20 cellular contexts compared by ENCODE assay signal in genomic region chr14:94203473-94204210, GRCh38. TPM values are rescaled to one million over a fixed set of nuclear protein-coding genes. Genes with fewer than 3 reads are reported as not detected.
DNase-seq lines count a peak whose midpoint lies in the region; ATAC-seq, FAIRE-seq and TF ChIP-seq lines count a peak whose summit lies in the region.
"Had no signal": no experiment of that assay in that cellular context is flagged by ENCODE, and none has a peak within 500 bp of the region (broad histone marks: within the 10 kb centered on the region; RNA-seq: fewer than 3 reads in every experiment).

No MANE protein-coding gene starts in this region.

- no peak for FAIRE-seq in astrocyte (lab: Jason Lieb, UNC)

- H3K36me3 ChIP-seq in GM23248 (ENCODE audit: low read depth) (no peaks in the 10 kb centered on the region), astrocyte (ENCODE audit: insufficient read depth, low read length) (no peaks in the 10 kb centered on the region), left lung (no peaks in the 10 kb centered on the region)
- H3K36me3 ChIP-seq: BLaER1 had no signal

- WGBS in GM23248 (ENCODE audit: low coverage in 1 of 2, low lambda C conversion rate in 2 of 2, missing lambda C conversion rate in 2 of 2), 2 experiments: 32 to 34% methylated on average over 2 of the region's 2 CpGs

- in situ Hi-C loops in GM23248 (cut with MboI): no loop called here

- H3K79me2 ChIP-seq in GM23248 (ENCODE audit: insufficient read depth) (no peaks in the 10 kb centered on the region), astrocyte (ENCODE audit: insufficient read depth, low read length) (no peaks in the 10 kb centered on the region)

- H3K4me1 ChIP-seq in GM23248 (ENCODE audit: insufficient read depth): no peaks in the 10 kb centered on the region
- H3K4me1 ChIP-seq in astrocyte (ENCODE audit: insufficient read depth, low read length): no peaks in the 10 kb centered on the region
- no peaks in the 10 kb centered on the region for H3K4me1 ChIP-seq in left lung
- H3K4me1 ChIP-seq: BLaER1 had no signal

- H3K36me3 Mint-ChIP-seq in astrocyte (ENCODE audit: low read depth, unreplicated experiment): no peaks in the 10 kb centered on the region
- H3K36me3 Mint-ChIP-seq: CD4-positive, CD25-positive, alpha-beta regulatory T cell had no signal

- H2AFZ ChIP-seq in GM23248 (no peak overlapping the region), astrocyte (ENCODE audit: low read depth, low read length) (no peak overlapping the region)

- no peaks in the 10 kb centered on the region for H3K27me3 Mint-ChIP-seq in astrocyte (ENCODE audit: low read depth, unreplicated experiment)

- H4K20me1 ChIP-seq in GM23248 (ENCODE audit: insufficient read depth) (no peaks in the 10 kb centered on the region), astrocyte (ENCODE audit: insufficient read depth, low read length) (no peaks in the 10 kb centered on the region)
- H4K20me1 ChIP-seq: BLaER1 had no signal

- H3K4me3 Mint-ChIP-seq in astrocyte (ENCODE audit: unreplicated experiment): no peak overlapping the region
- H3K4me3 Mint-ChIP-seq: CD4-positive, CD25-positive, alpha-beta regulatory T cell; IgD-negative memory B cell had no signal

- intact Hi-C loops in left lung (cut with DNase I): no loop called here

- H3K9ac ChIP-seq in GM23248 (no peak overlapping the region), astrocyte (ENCODE audit: low read length) (no peak overlapping the region)
- H3K9ac ChIP-seq: BLaER1, KMS-11 had no signal

- peaks cover 5% of the 10 kb centered on the region for H3K9me3 Mint-ChIP-seq in astrocyte (ENCODE audit: unreplicated experiment)

- H3K27ac ChIP-seq in GM23248 (no peak overlapping the region), astrocyte (ENCODE audit: low read depth, low read length) (no peak overlapping the region), left lung (no peak overlapping the region)
- H3K27ac ChIP-seq: BLaER1, KMS-11, RWPE1 had no signal

- H3K9me2 ChIP-seq in GM23248 (ENCODE audit: insufficient read depth): no peaks in the 10 kb centered on the region

- ATAC-seq in left lung (peak; percentile 32), GM21825 (IDR thresholded peaks at IDR 0.05; ENCODE audit: unreplicated experiment) (no peak), GM19455 (IDR thresholded peaks at IDR 0.05; ENCODE audit: unreplicated experiment) (no peak)
- ATAC-seq: HCT116, Panc1 had no signal

- TF ChIP-seq CTCF in astrocyte (IDR thresholded peaks at IDR 0.05; ENCODE audit: insufficient read depth, low read depth, low read length) (no peak), fibroblast of mammary gland (conservative IDR thresholded peaks at IDR 0.05; ENCODE audit: control insufficient read depth, insufficient read depth, low read depth, low read length) (no peak), left lung (IDR thresholded peaks at IDR 0.05) (no peak)

- no peak overlapping the region for H3K4me2 ChIP-seq in GM23248 (ENCODE audit: unreplicated experiment)
- no peak overlapping the region for H3K4me2 ChIP-seq in astrocyte (ENCODE audit: low read length)
- H3K4me2 ChIP-seq: BLaER1, KMS-11 had no signal

- H3K4me3 ChIP-seq in GM23248 (no peak overlapping the region), astrocyte (ENCODE audit: insufficient read depth, low read depth, low read length) (no peak overlapping the region), fibroblast of mammary gland (ENCODE audit: control insufficient read depth, low read depth, low read length) (no peak overlapping the region), left lung (no peak overlapping the region)
- H3K4me3 ChIP-seq: BLaER1 had no signal

- peaks cover 4% of the 10 kb centered on the region for H3K4me1 Mint-ChIP-seq in astrocyte (ENCODE audit: low read depth, unreplicated experiment)
- H3K4me1 Mint-ChIP-seq: CD4-positive, CD25-positive, alpha-beta regulatory T cell; IgD-negative memory B cell had no signal

- H3K27ac Mint-ChIP-seq in astrocyte (ENCODE audit: unreplicated experiment): no peak overlapping the region
- H3K27ac Mint-ChIP-seq: CD4-positive, CD25-positive, alpha-beta regulatory T cell; IgD-negative memory B cell had no signal

- H3K27me3 ChIP-seq in GM23248 (replicated peaks; ENCODE audit: insufficient read depth): no peaks in the 10 kb centered on the region
- H3K27me3 ChIP-seq in astrocyte (ENCODE audit: insufficient read depth, low read length): no peaks in the 10 kb centered on the region
- H3K27me3 ChIP-seq in left lung: no peaks in the 10 kb centered on the region
- H3K27me3 ChIP-seq: BLaER1 had no signal

- H3F3A ChIP-seq in GM23248 (ENCODE audit: insufficient read depth): no peaks in the 10 kb centered on the region

- DNase-seq in GM23248 (peak; percentile 22), astrocyte (ENCODE audit: low read depth) (peak; percentile 6), fibroblast of mammary gland (ENCODE audit: low read depth) (peak; percentile 5), left lung (no peak), middle frontal gyrus (ENCODE audit: extremely low spot score, low spot score) (no peak)
- DNase-seq in activated CD4-positive, CD25-positive, alpha-beta regulatory T cell treated with anti-CD3 and anti-CD28 coated beads, Interleukin-2, amount 50 U/mL, for 72 hours: no peak
- DNase-seq: CD4-positive, CD25-positive, alpha-beta regulatory T cell; MM.1S; NCI-H2029; NCI-H446 treated with DMSO at 0.1 percent for 48 hours; NCI-H526 treated with DMSO at 0.1 percent for 48 hours; SHP77 treated with DMSO at 0.1 percent for 48 hours had no signal

- H3K9me3 ChIP-seq in GM23248 (ENCODE audit: low read depth): no peaks in the 10 kb centered on the region
- no peaks in the 10 kb centered on the region for H3K9me3 ChIP-seq in astrocyte (ENCODE audit: insufficient read depth, low read depth, low read length)
- H3K9me3 ChIP-seq in left lung: peaks cover 0 to 6% of the 10 kb centered on the region in 2 donors

RNA-seq across cellular contexts. Expression of gene PPP4R4, which starts 29.5 kb away (rescaled TPM):
- total RNA-seq in GM23248 (2014; rRNA removed; shearing (Covaris generic)): under 0.01 and 0.22 TPM in 2 replicates
- 0.11 TPM in 2 replicates for polyA plus RNA-seq in GM23248 (2016; fragmentation: Nextera tagmentation; extraction: Ambion mirVana)
- 6.0 and 7.5 TPM in 2 replicates for total RNA-seq in astrocyte
- total RNA-seq in left lung: 1 to 10 TPM in 1 of 2 donors, under 1 TPM in 1; 0.52 to 3.7 TPM

Comparison
In these comparisons a context has a peak if more than half of its experiments do, and no peak if none do; other contexts are left out.
1. DNase-seq: peak in GM23248 (single experiment), astrocyte (single experiment) and fibroblast of mammary gland (single experiment); none in left lung (0 of 2), activated CD4-positive, CD25-positive, alpha-beta regulatory T cell treated with anti-CD3 and anti-CD28 coated beads, Interleukin-2, amount 50 U/mL, for 72 hours (single experiment) and middle frontal gyrus (single experiment).